Comparison of ENCODE assay signal across 1 cellular context in genomic region chr1:59136541-59137335, GRCh38.
TF ChIP-seq lines count a peak whose summit lies in the region.

No MANE protein-coding gene starts in this region.

TF ChIP-seq in H1, 55 proteins besides CTCF, POLR2A, EP300 and RAD21:
- TF ChIP-seq TCF12 (IDR thresholded peaks at IDR 0.05; ENCODE audit: low read depth, low read length) (no peak), EGR1 (IDR thresholded peaks at IDR 0.05; ENCODE audit: borderline replicate concordance, low read depth, low read length) (no peak), CHD1 (IDR thresholded peaks at IDR 0.05; ENCODE audit: low read depth, low read length) (no peak), FOSL1 (IDR thresholded peaks at IDR 0.05; ENCODE audit: insufficient read depth, low read depth, low read length) (no peak), CBX8 (IDR thresholded peaks at IDR 0.05; ENCODE audit: borderline replicate concordance, low read depth, low read length) (no peak), JUN (IDR thresholded peaks at IDR 0.05; ENCODE audit: low read depth, low read length) (no peak), RNF2 (IDR thresholded peaks at IDR 0.05; ENCODE audit: borderline replicate concordance, low read depth, low read length, missing control alignments, poor library complexity, severe bottlenecking) (no peak), MAX (IDR thresholded peaks at IDR 0.05) (no peak), HDAC6 (IDR thresholded peaks at IDR 0.05; ENCODE audit: low read depth, low read length) (no peak), POU5F1 (IDR thresholded peaks at IDR 0.05; ENCODE audit: low read depth, low read length) (no peak), SUZ12 (IDR thresholded peaks at IDR 0.05; ENCODE audit: low read length) (no peak)
